8 cellular contexts compared by ENCODE assay signal in genomic region chr5:82349651-82350050, GRCh38.
DNase-seq lines count a peak whose midpoint lies in the region; ATAC-seq and TF ChIP-seq lines count a peak whose summit lies in the region.

No MANE protein-coding gene starts in this region.

- peak; percentile 56 for DNase-seq in D341Med (ENCODE audit: low spot score)
- DNase-seq in HT1080 (ENCODE audit: low read depth) = peak; percentile 15
- DNase-seq in activated CD4-positive, alpha-beta memory T cell treated with anti-CD3 and anti-CD28 coated beads, Interleukin-2, amount 10 ng/mL, durations not matched to agents 7 days and 5 days = peak; percentile 47
- DNase-seq in right cardiac atrium = peak in 2 of 3 donors; percentile 50 to 56
- no peak for DNase-seq in type B pancreatic cell (ENCODE audit: extremely low spot score, unreplicated experiment)
- DNase-seq in mucosa of gallbladder (ENCODE audit: low spot score) = no peak
- DNase-seq in KG1 (lab: John Stamatoyannopoulos, UW) = no peak
- DNase-seq in GM19240 (ENCODE audit: insufficient read length, low spot score) = no peak

- H3K4me3 ChIP-seq in right cardiac atrium (ENCODE audit: low read length) = no peak overlapping the region

- POLR2A ChIA-PET in activated CD4-positive, alpha-beta memory T cell treated with anti-CD3 and anti-CD28 coated beads, Interleukin-2, amount 10 ng/mL, durations not matched to agents 7 days and 5 days (lab: Charles Lee) = no interaction called here

- no peaks in the 10 kb centered on the region for H3K9me3 Mint-ChIP-seq in activated CD4-positive, alpha-beta memory T cell treated with anti-CD3 and anti-CD28 coated beads, Interleukin-2, amount 10 ng/mL, durations not matched to agents 7 days and 5 days
- H3K9me3 Mint-ChIP-seq in type B pancreatic cell = no peaks in the 10 kb centered on the region

- H3K4me1 Mint-ChIP-seq in activated CD4-positive, alpha-beta memory T cell treated with anti-CD3 and anti-CD28 coated beads, Interleukin-2, amount 10 ng/mL, durations not matched to agents 7 days and 5 days = peaks cover 34% of the 10 kb centered on the region
- H3K4me1 Mint-ChIP-seq in type B pancreatic cell (ENCODE audit: unreplicated experiment) = peaks cover 35% of the 10 kb centered on the region

- no peak for ATAC-seq in right cardiac atrium

- CTCF ChIA-PET in activated CD4-positive, alpha-beta memory T cell treated with anti-CD3 and anti-CD28 coated beads, Interleukin-2, amount 10 ng/mL, durations not matched to agents 7 days and 5 days (lab: Charles Lee) = interaction anchor here (0.8 to 1.5 kb wide), 8 partner anchors 11 to 1214 kb away, joined by 3 to 5 read pairs (median 3); no protein-coding TSS in a partner anchor

- H3K27ac Mint-ChIP-seq in activated CD4-positive, alpha-beta memory T cell treated with anti-CD3 and anti-CD28 coated beads, Interleukin-2, amount 10 ng/mL, durations not matched to agents 7 days and 5 days = no peak overlapping the region
- no peak overlapping the region for H3K27ac Mint-ChIP-seq in type B pancreatic cell

- H3K27me3 Mint-ChIP-seq in activated CD4-positive, alpha-beta memory T cell treated with anti-CD3 and anti-CD28 coated beads, Interleukin-2, amount 10 ng/mL, durations not matched to agents 7 days and 5 days = no peaks in the 10 kb centered on the region
- no peaks in the 10 kb centered on the region for H3K27me3 Mint-ChIP-seq in type B pancreatic cell

- H3K27me3 ChIP-seq in right cardiac atrium (ENCODE audit: control insufficient read depth, insufficient read depth) = no peaks in the 10 kb centered on the region

- WGBS in right cardiac atrium = 87% methylated on average over 4 of the region's 4 CpGs

- peaks cover 9% of the 10 kb centered on the region for H3K4me1 ChIP-seq in right cardiac atrium (ENCODE audit: control insufficient read depth, insufficient read depth, low read length)

- H3K36me3 Mint-ChIP-seq in activated CD4-positive, alpha-beta memory T cell treated with anti-CD3 and anti-CD28 coated beads, Interleukin-2, amount 10 ng/mL, durations not matched to agents 7 days and 5 days (ENCODE audit: low read depth) = no peaks in the 10 kb centered on the region
- H3K36me3 Mint-ChIP-seq in type B pancreatic cell = no peaks in the 10 kb centered on the region

- H3K9me3 ChIP-seq in right cardiac atrium (ENCODE audit: control insufficient read depth, low read length) = no peaks in the 10 kb centered on the region

- intact Hi-C loops in right cardiac atrium (cut with DNase I) = loop anchor here (5.0 to 10.0 kb wide), 4 partner anchors 285 to 1215 kb away; partner anchors contain the start of gene VCAN (in 1 of the 4)

- no peak overlapping the region for H3K27ac ChIP-seq in right cardiac atrium (ENCODE audit: low read length)

- H3K4me3 Mint-ChIP-seq in activated CD4-positive, alpha-beta memory T cell treated with anti-CD3 and anti-CD28 coated beads, Interleukin-2, amount 10 ng/mL, durations not matched to agents 7 days and 5 days = no peak overlapping the region
- H3K4me3 Mint-ChIP-seq in type B pancreatic cell = no peak overlapping the region

- peak; percentile 63 for TF ChIP-seq CTCF in type B pancreatic cell (conservative IDR thresholded peaks at IDR 0.05)

Comparison
In these comparisons a context has a peak if more than half of its experiments do, and no peak if none do; other contexts are left out.
1. DNase-seq: peak in D341Med (single experiment), HT1080 (single experiment), activated CD4-positive, alpha-beta memory T cell treated with anti-CD3 and anti-CD28 coated beads, Interleukin-2, amount 10 ng/mL, durations not matched to agents 7 days and 5 days (single experiment) and right cardiac atrium (2 of 3); none in type B pancreatic cell (single experiment), mucosa of gallbladder (single experiment), KG1 (single experiment) and GM19240 (single experiment).